In genomic region chr16:85573696-85574641, GRCh38 we compare ENCODE assay signal across 1 cellular context.
TF ChIP-seq lines count a peak whose summit lies in the region.

No MANE protein-coding gene starts in this region.

TF ChIP-seq in K562, 482 proteins besides CTCF, POLR2A, EP300 and RAD21 (continued from another document and continues in another):
- 0 out of 2 replicates have a peak, but pooled peaks have one; percentile 18 for TF ChIP-seq ETV5 (CRISPR knock-in tag; IDR thresholded peaks at IDR 0.05; ENCODE audit: low read depth)
- 0 out of 2 replicates have a peak, but pooled peaks have one; percentile 0 for TF ChIP-seq ATF7 (IDR thresholded peaks at IDR 0.05)
- TF ChIP-seq ILK (tag; IDR thresholded peaks at IDR 0.05; ENCODE audit: borderline replicate concordance, low read depth): no peak
- no peak for TF ChIP-seq ZNF263 (CRISPR knock-in tag; IDR thresholded peaks at IDR 0.05; ENCODE audit: borderline replicate concordance)
- TF ChIP-seq DMBX1 (CRISPR knock-in tag; IDR thresholded peaks at IDR 0.05; ENCODE audit: borderline replicate concordance): peak; percentile 12; the same call in 1 of the 2 replicates
- peak; percentile 73 for TF ChIP-seq POLR2G (IDR thresholded peaks at IDR 0.05; ENCODE audit: low read depth, low read length)
- no peak for TF ChIP-seq CBFA2T3 (IDR thresholded peaks at IDR 0.05)
- no peak for TF ChIP-seq ZNF583 (CRISPR knock-in tag; IDR thresholded peaks at IDR 0.05)
- TF ChIP-seq CXXC5 (CRISPR knock-in tag; IDR thresholded peaks at IDR 0.05): peak; percentile 65
- TF ChIP-seq ZBTB7A (IDR thresholded peaks at IDR 0.05; ENCODE audit: borderline replicate concordance, control insufficient read depth, low read depth, low read length): peak; percentile 62; the same call in 1 of the 2 replicates
- TF ChIP-seq TEAD4 (IDR thresholded peaks at IDR 0.05; ENCODE audit: low read length): no peak
- no peak for TF ChIP-seq TEAD4 (CRISPR knock-in tag; IDR thresholded peaks at IDR 0.05; ENCODE audit: borderline replicate concordance)
- no peak for TF ChIP-seq GTF3C2 (IDR thresholded peaks at IDR 0.05; ENCODE audit: borderline replicate concordance, extremely low read depth, insufficient read length)
- 0 out of 2 replicates have a peak, but pooled peaks have one; percentile 4 for TF ChIP-seq BHLHE40 (IDR thresholded peaks at IDR 0.05; ENCODE audit: low read length)
- 0 out of 2 replicates have a peak, but pooled peaks have one; percentile 41 for TF ChIP-seq AFF4 (CRISPR knock-in tag; IDR thresholded peaks at IDR 0.05)
- 0 out of 2 replicates have a peak, but pooled peaks have one; percentile 17 for TF ChIP-seq SPI1 (IDR thresholded peaks at IDR 0.05; ENCODE audit: borderline replicate concordance, low read depth, low read length)
- 0 out of 2 replicates have a peak, but pooled peaks have one; percentile 13 for TF ChIP-seq SMARCC2 (IDR thresholded peaks at IDR 0.05; ENCODE audit: low read depth)
- TF ChIP-seq ETV1 (tag; conservative IDR thresholded peaks at IDR 0.05; ENCODE audit: low read depth): peak; percentile 38; the same call in 1 of the 2 replicates
- peak in 1 of 2 experiments; percentile 10; a peak in 1 of 4 replicates for TF ChIP-seq TBL1XR1 (IDR thresholded peaks at IDR 0.05; ENCODE audit: low read length in 2 of 2)
- TF ChIP-seq CCAR2 (IDR thresholded peaks at IDR 0.05; ENCODE audit: low read depth, low read length): 0 out of 2 replicates have a peak, but pooled peaks have one; percentile 2
- peak; percentile 73 for TF ChIP-seq GABPA (tag; conservative IDR thresholded peaks at IDR 0.05; ENCODE audit: low read depth)
- peak; percentile 25; the same call in 1 of the 2 replicates for TF ChIP-seq DPF2 (IDR thresholded peaks at IDR 0.05)
- 0 out of 2 replicates have a peak, but pooled peaks have one; percentile 5 for TF ChIP-seq JUND (IDR thresholded peaks at IDR 0.05; ENCODE audit: borderline replicate concordance, low read depth, low read length)
- no peak; the same call in 2 of the 3 replicates for TF ChIP-seq JUND (tag; IDR thresholded peaks at IDR 0.05; ENCODE audit: borderline replicate concordance, low read depth, low read length)
- 0 out of 2 replicates have a peak, but pooled peaks have one; percentile 42 for TF ChIP-seq MEF2D (tag; conservative IDR thresholded peaks at IDR 0.05; ENCODE audit: low read depth)
- TF ChIP-seq PTBP1 (IDR thresholded peaks at IDR 0.05; ENCODE audit: low read depth, low read length): 0 out of 2 replicates have a peak, but pooled peaks have one; percentile 33
- no peak for TF ChIP-seq ARID3A (IDR thresholded peaks at IDR 0.05; ENCODE audit: borderline replicate concordance, low read depth, low read length)
- peak; percentile 26 for TF ChIP-seq NFIX (CRISPR knock-in tag; IDR thresholded peaks at IDR 0.05; ENCODE audit: low read depth)
- peak in 1 of 2 experiments; percentile 39; a peak in 2 of 4 replicates for TF ChIP-seq NRF1 (conservative IDR thresholded peaks at IDR 0.05 in 1 of 2, IDR thresholded peaks at IDR 0.05 in 1 of 2)
- no peak for TF ChIP-seq ZNF3 (CRISPR knock-in tag; IDR thresholded peaks at IDR 0.05)
- TF ChIP-seq ZNF609 (CRISPR knock-in tag; IDR thresholded peaks at IDR 0.05; ENCODE audit: borderline replicate concordance): no peak
- TF ChIP-seq ZNF518B (CRISPR knock-in tag; IDR thresholded peaks at IDR 0.05): no peak
- peak; percentile 70 for TF ChIP-seq ZFP36 (IDR thresholded peaks at IDR 0.05; ENCODE audit: low read depth, low read length, partially characterized antibody)
- TF ChIP-seq MEIS2 (IDR thresholded peaks at IDR 0.05; ENCODE audit: partially characterized antibody): peak; percentile 2
- TF ChIP-seq E2F6 (IDR thresholded peaks at IDR 0.05; ENCODE audit: borderline replicate concordance in 1 of 2, extremely low read depth in 1 of 2, insufficient read depth in 1 of 2, insufficient read length in 1 of 2, low read depth in 1 of 2, low read length in 1 of 2, poor library complexity in 1 of 2, severe bottlenecking in 1 of 2): peak in 1 of 2 experiments; percentile 35
- TF ChIP-seq TRIM25 (IDR thresholded peaks at IDR 0.05; ENCODE audit: borderline replicate concordance): no peak
